Comparison of ENCODE assay signal across 29 cellular contexts in the genomic region with DNA sequence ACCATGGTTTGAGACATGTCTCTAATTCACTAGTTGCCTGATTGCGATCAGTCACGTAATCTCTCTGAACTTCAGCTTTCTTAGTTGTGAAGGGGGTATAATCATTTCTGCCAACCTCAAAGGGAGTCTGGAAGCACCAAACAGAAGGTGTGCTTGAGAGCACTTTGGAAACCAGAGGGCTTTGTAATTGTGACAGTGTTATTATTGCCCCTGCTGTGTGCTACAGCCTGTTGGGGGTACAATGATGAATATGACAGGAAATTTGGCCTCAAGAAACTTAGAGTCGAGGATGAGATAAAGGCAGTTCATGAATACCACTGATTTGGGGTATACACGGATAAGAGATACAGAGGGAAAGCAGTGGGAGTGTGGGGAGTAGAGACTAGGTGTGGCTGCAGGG.
"Had no signal": no experiment of that assay in that cellular context is flagged by ENCODE, and none has a peak within 500 bp of the region (broad histone marks: within the 10 kb centered on the region; RNA-seq: fewer than 3 reads in every experiment).

No MANE protein-coding gene starts in this region.

- H3K4me3 ChIP-seq: ovary, psoas muscle, right lobe of liver, sigmoid colon, stomach, thoracic aorta, thyroid gland, tibial nerve, upper lobe of right lung, uterus had no signal

- H3K4me1 ChIP-seq: parathyroid adenoma, sigmoid colon, upper lobe of right lung, uterus had no signal

- H3K4me1 Mint-ChIP-seq: naive thymus-derived CD8-positive, alpha-beta T cell; stimulated activated effector memory CD8-positive, alpha-beta T cell treated with anti-CD3 and anti-CD28 coated beads, Interleukin-12 subunit alpha, Interleukin-12 subunit beta, amount 100 ng/mL, for 72 hours had no signal

- H2AFZ ChIP-seq: parathyroid adenoma had no signal

- DNase-seq: naive thymus-derived CD8-positive, alpha-beta T cell; nephron progenitor cell; nucleus accumbens; ovary; psoas muscle; right cardiac atrium; right lobe of liver; sigmoid colon; small intestine; stimulated activated CD4-positive, alpha-beta T cell treated with anti-CD3 and anti-CD28 coated beads, Interleukin-15, amount 100 ng/mL, for 24 hours; stimulated activated CD4-positive, alpha-beta T cell treated with anti-CD3 and anti-CD28 coated beads, Interleukin-2, amount 100 ng/mL, for 24 hours; stimulated activated CD4-positive, alpha-beta T cell treated with anti-CD3 and anti-CD28 coated beads, Interleukin-2, amount 100 ng/mL, for 48 hours; stimulated activated CD4-positive, alpha-beta T cell treated with anti-CD3 and anti-CD28 coated beads, Interleukin-4, amount 100 ng/mL, for 24 hours; stimulated activated naive B cell treated with anti-CD40 and anti-IgM and Interleukin-4, amounts not matched to agents 10 μg/mL and 1 μg/mL and 100 μg/mL, for 72 hours; stimulated activated naive CD4-positive, alpha-beta T cell treated with Interleukin-2 at 50 U/mL for 16 hours; stomach; thyroid gland; trophoblast cell; upper lobe of right lung; uterus had no signal

- H3K27ac Mint-ChIP-seq: naive thymus-derived CD8-positive, alpha-beta T cell; natural killer cell treated with Interleukin-12 subunit alpha and Interleukin-12 subunit beta and Interleukin-15 and Interleukin-18, amount 100 ng/mL, for 72 hours; nephron progenitor cell; progenitor cell of endocrine pancreas; stimulated activated effector memory CD8-positive, alpha-beta T cell treated with anti-CD3 and anti-CD28 coated beads, Interleukin-12 subunit alpha, Interleukin-12 subunit beta, amount 100 ng/mL, for 72 hours; stimulated activated naive B cell treated with anti-CD40 and anti-IgM and Interleukin-4, amounts not matched to agents 10 μg/mL and 1 μg/mL and 100 μg/mL, for 72 hours; stimulated activated naive CD8-positive, alpha-beta T cell treated with anti-CD3 and anti-CD28 coated beads, Interleukin-15, Interleukin-2, amounts not matched to agents 100 ng/mL and 50 ng/mL, for 24 hours had no signal

- H3K36me3 ChIP-seq: neutrophil, ovary, right lobe of liver, thyroid gland, uterus had no signal

- H3K9me3 ChIP-seq: neutrophil, ovary, psoas muscle, right lobe of liver, sigmoid colon, stomach, thoracic aorta, thyroid gland, tibial nerve, upper lobe of right lung, uterus had no signal

- H3K4me3 Mint-ChIP-seq: naive thymus-derived CD8-positive, alpha-beta T cell; natural killer cell treated with Interleukin-12 subunit alpha and Interleukin-12 subunit beta and Interleukin-15 and Interleukin-18, amount 100 ng/mL, for 72 hours; nephron progenitor cell; neural crest cell; stimulated activated effector memory CD8-positive, alpha-beta T cell treated with anti-CD3 and anti-CD28 coated beads, Interleukin-12 subunit alpha, Interleukin-12 subunit beta, amount 100 ng/mL, for 72 hours; stimulated activated naive B cell treated with anti-CD40 and anti-IgM and Interleukin-4, amounts not matched to agents 10 μg/mL and 1 μg/mL and 100 μg/mL, for 72 hours; stimulated activated naive CD8-positive, alpha-beta T cell treated with anti-CD3 and anti-CD28 coated beads, Interleukin-15, Interleukin-2, amounts not matched to agents 100 ng/mL and 50 ng/mL, for 24 hours had no signal

- H3K36me3 Mint-ChIP-seq: naive thymus-derived CD8-positive, alpha-beta T cell; natural killer cell treated with Interleukin-12 subunit alpha and Interleukin-12 subunit beta and Interleukin-15 and Interleukin-18, amount 100 ng/mL, for 72 hours; stimulated activated effector memory CD8-positive, alpha-beta T cell treated with anti-CD3 and anti-CD28 coated beads, Interleukin-12 subunit alpha, Interleukin-12 subunit beta, amount 100 ng/mL, for 72 hours; stimulated activated naive B cell treated with anti-CD40 and anti-IgM and Interleukin-4, amounts not matched to agents 10 μg/mL and 1 μg/mL and 100 μg/mL, for 72 hours had no signal

- H3K27me3 ChIP-seq: neutrophil, ovary, right lobe of liver, sigmoid colon, stomach, thyroid gland, tibial nerve, upper lobe of right lung, uterus had no signal

- H3K27me3 Mint-ChIP-seq: stimulated activated naive B cell treated with anti-CD40 and anti-IgM and Interleukin-4, amounts not matched to agents 10 μg/mL and 1 μg/mL and 100 μg/mL, for 72 hours; stimulated activated naive CD8-positive, alpha-beta T cell treated with anti-CD3 and anti-CD28 coated beads, Interleukin-15, Interleukin-2, amounts not matched to agents 100 ng/mL and 50 ng/mL, for 24 hours had no signal

- H3K27ac ChIP-seq: neutrophil, parathyroid adenoma, psoas muscle, right lobe of liver, sigmoid colon, stomach, thoracic aorta, thyroid gland, tibial nerve, upper lobe of right lung, uterus had no signal

- H3K79me2 ChIP-seq: parathyroid adenoma had no signal

- H3K9ac ChIP-seq: parathyroid adenoma had no signal

- H3K9me3 Mint-ChIP-seq: naive thymus-derived CD8-positive, alpha-beta T cell; natural killer cell treated with Interleukin-12 subunit alpha and Interleukin-12 subunit beta and Interleukin-15 and Interleukin-18, amount 100 ng/mL, for 72 hours; nephron progenitor cell; neural crest cell; stimulated activated effector memory CD8-positive, alpha-beta T cell treated with anti-CD3 and anti-CD28 coated beads, Interleukin-12 subunit alpha, Interleukin-12 subunit beta, amount 100 ng/mL, for 72 hours; stimulated activated naive B cell treated with anti-CD40 and anti-IgM and Interleukin-4, amounts not matched to agents 10 μg/mL and 1 μg/mL and 100 μg/mL, for 72 hours; stimulated activated naive CD8-positive, alpha-beta T cell treated with anti-CD3 and anti-CD28 coated beads, Interleukin-15, Interleukin-2, amounts not matched to agents 100 ng/mL and 50 ng/mL, for 24 hours had no signal
